Comparison of ENCODE assay signal across 34 cellular contexts in the genomic region with DNA sequence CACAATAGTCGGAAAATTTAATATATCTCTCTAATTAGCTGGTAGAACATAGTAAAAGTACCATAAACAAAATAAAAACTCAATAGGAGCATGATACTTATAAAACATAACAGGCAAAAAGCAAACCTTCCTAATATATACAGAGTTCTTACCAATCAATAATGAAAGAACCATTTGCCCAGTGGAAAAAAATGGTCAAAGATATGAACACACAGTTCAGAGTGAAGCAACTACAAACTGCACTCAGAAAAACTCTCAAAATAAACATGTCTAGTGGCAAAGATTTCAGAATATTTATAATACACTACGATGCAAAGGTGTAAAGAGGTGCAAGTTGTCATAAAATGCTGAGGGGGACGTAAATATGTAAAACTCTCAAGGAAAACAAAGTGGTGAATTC.
"Had no signal": no experiment of that assay in that cellular context is flagged by ENCODE, and none has a peak within 500 bp of the region (broad histone marks: within the 10 kb centered on the region; RNA-seq: fewer than 3 reads in every experiment).

No MANE protein-coding gene starts in this region.

- DNase-seq: Karpas-422, Kasumi-1, KG1, MG63, MM.1S, MV-4-11, NCI-H1048, NCI-H1092, NCI-H1092 treated with DMSO at 0.1 percent for 48 hours, NCI-H1105, NCI-H1105 treated with DMSO at 0.1 percent for 48 hours, NCI-H1417, NCI-H1417 treated with DMSO at 0.1 percent for 48 hours, NCI-H1436, NCI-H1436 treated with DMSO at 0.1 percent for 48 hours, NCI-H146, NCI-H1694, NCI-H1694 treated with DMSO at 0.1 percent for 48 hours, NCI-H187, NCI-H187 treated with DMSO at 0.1 percent for 48 hours, NCI-H1930, NCI-H2029, NCI-H2029 treated with DMSO at 0.1 percent for 48 hours, NCI-H2081, NCI-H2081 treated with DMSO at 0.1 percent for 48 hours, NCI-H2107, NCI-H2171, NCI-H2171 treated with DMSO at 0.1 percent for 48 hours, NCI-H2227 treated with DMSO at 0.1 percent for 48 hours, NCI-H226, NCI-H345, NCI-H446, NCI-H446 treated with DMSO at 0.1 percent for 48 hours had no signal

- H3K27ac ChIP-seq: KMS-11 had no signal

- H3K27me3 ChIP-seq: MG63 had no signal

- H3K4me2 ChIP-seq: KMS-11 had no signal

- H3K4me3 ChIP-seq: MG63 had no signal

- H3K36me3 ChIP-seq: MG63 had no signal

- H3K9me3 ChIP-seq: MG63 had no signal
